In the genomic region with DNA sequence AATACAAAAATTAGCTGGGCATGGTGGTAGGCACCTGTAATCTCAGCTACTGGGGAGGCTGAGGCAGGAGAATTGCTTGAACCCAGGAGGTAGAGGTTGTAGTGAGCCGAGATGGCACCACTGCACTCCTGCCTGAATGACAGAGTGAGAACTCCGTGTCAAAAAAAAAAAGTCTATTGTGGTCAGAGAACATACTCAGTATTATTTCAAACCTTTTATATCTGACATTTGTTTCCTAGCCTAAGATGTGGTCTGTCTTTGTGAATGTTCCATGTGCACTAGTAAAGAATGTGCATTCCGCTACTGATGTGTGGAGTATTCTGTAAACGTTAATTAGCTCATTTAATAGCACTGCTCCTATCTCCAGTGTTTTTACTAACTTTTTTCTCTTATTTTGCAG, we compare ENCODE assay signal across 26 cellular contexts.
"Had no signal": no experiment of that assay in that cellular context is flagged by ENCODE, and none has a peak within 500 bp of the region (broad histone marks: within the 10 kb centered on the region; RNA-seq: fewer than 3 reads in every experiment).

No MANE protein-coding gene starts in this region.

- H3K4me1 ChIP-seq: breast epithelium had no signal

- H3K4me3 Mint-ChIP-seq: activated B cell treated with CpG ODN at 0.5 μM for 24 hours; activated CD4-positive, alpha-beta memory T cell treated with anti-CD3 and anti-CD28 coated beads, Interleukin-2, amount 10 ng/mL, durations not matched to agents 7 days and 5 days; activated CD4-positive, alpha-beta T cell treated with anti-CD3 and anti-CD28 coated beads, Interleukin-2, amount 10 ng/mL, durations not matched to agents 7 days and 5 days had no signal

- DNase-seq: activated B cell treated with CpG ODN at 0.5 μM for 24 hours; activated CD4-positive, alpha-beta memory T cell treated with anti-CD3 and anti-CD28 coated beads, Interleukin-2, amount 10 ng/mL, durations not matched to agents 7 days and 5 days; activated CD4-positive, alpha-beta T cell treated with anti-CD3 and anti-CD28 coated beads for 1 hour; activated CD4-positive, alpha-beta T cell treated with anti-CD3 and anti-CD28 coated beads, Interleukin-2, amount 10 ng/mL, durations not matched to agents 7 days and 5 days; activated CD8-positive, alpha-beta memory T cell treated with anti-CD3 and anti-CD28 coated beads, Interleukin-2, amount 50 U/mL, for 48 hours; activated T-cell treated with anti-CD3 and anti-CD28 coated beads, Interleukin-2, amount 50 U/mL, for 1 hour; adrenal gland; anterior cingulate cortex; caudate nucleus; MV-4-11; NCI-H1092 treated with DMSO at 0.1 percent for 48 hours; NCI-H1417 treated with DMSO at 0.1 percent for 48 hours; NCI-H1694; NCI-H2029; NCI-H2107; NCI-H2171 treated with DMSO at 0.1 percent for 48 hours; NCI-H345; NCI-H510A; NCI-H526 treated with DMSO at 0.1 percent for 48 hours; NCI-H82; SIG-M5; T-helper 2 cell; T1000 had no signal

- H3K36me3 ChIP-seq: breast epithelium had no signal

- H3K27me3 ChIP-seq: adrenal gland, breast epithelium had no signal

- H3K9me3 Mint-ChIP-seq: activated B cell treated with CpG ODN at 0.5 μM for 24 hours; activated CD4-positive, alpha-beta memory T cell treated with anti-CD3 and anti-CD28 coated beads, Interleukin-2, amount 10 ng/mL, durations not matched to agents 7 days and 5 days; activated CD4-positive, alpha-beta T cell treated with anti-CD3 and anti-CD28 coated beads, Interleukin-2, amount 10 ng/mL, durations not matched to agents 7 days and 5 days; activated naive CD4-positive, alpha-beta T cell treated with anti-CD3 and anti-CD28 coated beads, Interleukin-2, amount 50 U/mL, for 24 hours had no signal

- H3K4me3 ChIP-seq: adrenal gland, breast epithelium had no signal

- H3K27me3 Mint-ChIP-seq: activated B cell treated with CpG ODN at 0.5 μM for 24 hours; activated CD4-positive, alpha-beta memory T cell treated with anti-CD3 and anti-CD28 coated beads, Interleukin-2, amount 10 ng/mL, durations not matched to agents 7 days and 5 days; activated CD4-positive, alpha-beta T cell treated with anti-CD3 and anti-CD28 coated beads, Interleukin-2, amount 10 ng/mL, durations not matched to agents 7 days and 5 days; activated naive CD4-positive, alpha-beta T cell treated with anti-CD3 and anti-CD28 coated beads, Interleukin-2, amount 50 U/mL, for 24 hours had no signal

- H3K9me3 ChIP-seq: adrenal gland, breast epithelium had no signal

- H3K27ac Mint-ChIP-seq: activated B cell treated with CpG ODN at 0.5 μM for 24 hours; activated CD4-positive, alpha-beta memory T cell treated with anti-CD3 and anti-CD28 coated beads, Interleukin-2, amount 10 ng/mL, durations not matched to agents 7 days and 5 days; activated CD4-positive, alpha-beta T cell treated with anti-CD3 and anti-CD28 coated beads, Interleukin-2, amount 10 ng/mL, durations not matched to agents 7 days and 5 days; activated naive CD4-positive, alpha-beta T cell treated with anti-CD3 and anti-CD28 coated beads, Interleukin-2, amount 50 U/mL, for 24 hours had no signal

- H3K27ac ChIP-seq: adrenal gland, breast epithelium, KMS-11 had no signal
